In the genomic region with DNA sequence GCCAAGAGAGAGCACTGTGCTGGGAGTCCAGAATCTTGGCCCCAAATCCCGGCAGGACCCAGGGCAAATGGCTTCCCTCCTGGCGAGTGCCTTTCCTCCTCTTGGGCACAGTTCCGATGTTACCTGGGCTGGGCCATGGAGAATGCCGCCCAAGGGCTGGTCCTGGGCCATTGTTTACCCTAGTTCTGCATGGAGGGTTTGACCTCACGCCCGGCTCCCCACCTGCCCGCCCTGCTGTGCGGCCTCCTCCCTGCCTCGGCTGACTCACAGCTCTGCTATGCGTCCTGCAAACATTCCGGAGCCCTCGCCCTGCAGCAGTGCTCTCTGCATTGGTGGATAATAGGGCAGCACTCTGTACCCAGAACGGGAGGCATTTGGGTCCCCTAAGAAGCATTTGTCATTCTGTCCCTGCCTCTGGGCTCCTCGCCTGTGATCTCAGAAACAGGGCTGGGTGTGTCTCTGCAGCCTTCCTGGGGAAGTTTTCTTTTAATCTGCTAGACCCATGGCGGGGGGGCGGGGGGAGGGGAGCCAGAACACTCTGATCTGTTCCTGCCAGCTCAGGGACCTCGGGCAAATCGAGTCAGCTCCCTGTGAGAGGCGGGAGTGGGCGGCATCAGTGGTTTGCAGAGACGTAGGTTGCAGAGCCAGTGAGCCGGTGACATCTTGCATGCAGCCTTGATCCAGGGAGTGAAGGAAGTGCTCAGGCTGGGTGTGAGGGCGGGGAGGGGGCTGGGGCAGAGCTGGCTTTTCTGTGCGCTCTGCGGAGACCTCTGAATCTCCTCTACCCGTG, we compare ENCODE assay signal across 1 cellular context.
TF ChIP-seq lines count a peak whose summit lies in the region.

No MANE protein-coding gene starts in this region.

TF ChIP-seq in HepG2, 621 proteins besides CTCF, POLR2A, EP300 and RAD21 (continued from another document):
- TF ChIP-seq MIER3 (CRISPR knock-in tag; IDR thresholded peaks at IDR 0.05; ENCODE audit: borderline replicate concordance), result peak; percentile 80; the same call in 1 of the 2 replicates
- TF ChIP-seq STAT5B (CRISPR knock-in tag; IDR thresholded peaks at IDR 0.05), result no peak
- no peak for TF ChIP-seq SNAPC4 (CRISPR knock-in tag; IDR thresholded peaks at IDR 0.05)
- TF ChIP-seq CCDC6 (CRISPR knock-in tag; IDR thresholded peaks at IDR 0.05), result 0 out of 2 replicates have a peak, but pooled peaks have one; percentile 22
- no peak for TF ChIP-seq RORA (CRISPR knock-in tag; IDR thresholded peaks at IDR 0.05)
- peak; percentile 43; the same call in 1 of the 2 replicates for TF ChIP-seq BCL6 (CRISPR knock-in tag; IDR thresholded peaks at IDR 0.05)
- TF ChIP-seq ZNF775 (CRISPR knock-in tag; IDR thresholded peaks at IDR 0.05; ENCODE audit: borderline replicate concordance), result no peak
- peak; percentile 93 for TF ChIP-seq XRCC5 (optimal IDR thresholded peaks at IDR 0.05; ENCODE audit: low read length)
- TF ChIP-seq, protein P1, sequence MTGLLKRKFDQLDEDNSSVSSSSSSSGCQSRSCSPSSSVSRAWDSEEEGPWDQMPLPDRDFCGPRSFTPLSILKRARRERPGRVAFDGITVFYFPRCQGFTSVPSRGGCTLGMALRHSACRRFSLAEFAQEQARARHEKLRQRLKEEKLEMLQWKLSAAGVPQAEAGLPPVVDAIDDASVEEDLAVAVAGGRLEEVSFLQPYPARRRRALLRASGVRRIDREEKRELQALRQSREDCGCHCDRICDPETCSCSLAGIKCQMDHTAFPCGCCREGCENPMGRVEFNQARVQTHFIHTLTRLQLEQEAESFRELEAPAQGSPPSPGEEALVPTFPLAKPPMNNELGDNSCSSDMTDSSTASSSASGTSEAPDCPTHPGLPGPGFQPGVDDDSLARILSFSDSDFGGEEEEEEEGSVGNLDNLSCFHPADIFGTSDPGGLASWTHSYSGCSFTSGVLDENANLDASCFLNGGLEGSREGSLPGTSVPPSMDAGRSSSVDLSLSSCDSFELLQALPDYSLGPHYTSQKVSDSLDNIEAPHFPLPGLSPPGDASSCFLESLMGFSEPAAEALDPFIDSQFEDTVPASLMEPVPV (CRISPR knock-in tag; IDR thresholded peaks at IDR 0.05), result no peak
- TF ChIP-seq ZNF510 (CRISPR knock-in tag; IDR thresholded peaks at IDR 0.05; ENCODE audit: low read depth), result no peak
- no peak for TF ChIP-seq SP2 (CRISPR knock-in tag; IDR thresholded peaks at IDR 0.05)
- no peak for TF ChIP-seq SKI (IDR thresholded peaks at IDR 0.05; ENCODE audit: partially characterized antibody)
- no peak for TF ChIP-seq HOXD1 (CRISPR knock-in tag; IDR thresholded peaks at IDR 0.05)
- TF ChIP-seq, protein P2, sequence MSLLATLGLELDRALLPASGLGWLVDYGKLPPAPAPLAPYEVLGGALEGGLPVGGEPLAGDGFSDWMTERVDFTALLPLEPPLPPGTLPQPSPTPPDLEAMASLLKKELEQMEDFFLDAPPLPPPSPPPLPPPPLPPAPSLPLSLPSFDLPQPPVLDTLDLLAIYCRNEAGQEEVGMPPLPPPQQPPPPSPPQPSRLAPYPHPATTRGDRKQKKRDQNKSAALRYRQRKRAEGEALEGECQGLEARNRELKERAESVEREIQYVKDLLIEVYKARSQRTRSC (CRISPR knock-in tag; IDR thresholded peaks at IDR 0.05; ENCODE audit: low read depth), result no peak
- TF ChIP-seq, protein P3, sequence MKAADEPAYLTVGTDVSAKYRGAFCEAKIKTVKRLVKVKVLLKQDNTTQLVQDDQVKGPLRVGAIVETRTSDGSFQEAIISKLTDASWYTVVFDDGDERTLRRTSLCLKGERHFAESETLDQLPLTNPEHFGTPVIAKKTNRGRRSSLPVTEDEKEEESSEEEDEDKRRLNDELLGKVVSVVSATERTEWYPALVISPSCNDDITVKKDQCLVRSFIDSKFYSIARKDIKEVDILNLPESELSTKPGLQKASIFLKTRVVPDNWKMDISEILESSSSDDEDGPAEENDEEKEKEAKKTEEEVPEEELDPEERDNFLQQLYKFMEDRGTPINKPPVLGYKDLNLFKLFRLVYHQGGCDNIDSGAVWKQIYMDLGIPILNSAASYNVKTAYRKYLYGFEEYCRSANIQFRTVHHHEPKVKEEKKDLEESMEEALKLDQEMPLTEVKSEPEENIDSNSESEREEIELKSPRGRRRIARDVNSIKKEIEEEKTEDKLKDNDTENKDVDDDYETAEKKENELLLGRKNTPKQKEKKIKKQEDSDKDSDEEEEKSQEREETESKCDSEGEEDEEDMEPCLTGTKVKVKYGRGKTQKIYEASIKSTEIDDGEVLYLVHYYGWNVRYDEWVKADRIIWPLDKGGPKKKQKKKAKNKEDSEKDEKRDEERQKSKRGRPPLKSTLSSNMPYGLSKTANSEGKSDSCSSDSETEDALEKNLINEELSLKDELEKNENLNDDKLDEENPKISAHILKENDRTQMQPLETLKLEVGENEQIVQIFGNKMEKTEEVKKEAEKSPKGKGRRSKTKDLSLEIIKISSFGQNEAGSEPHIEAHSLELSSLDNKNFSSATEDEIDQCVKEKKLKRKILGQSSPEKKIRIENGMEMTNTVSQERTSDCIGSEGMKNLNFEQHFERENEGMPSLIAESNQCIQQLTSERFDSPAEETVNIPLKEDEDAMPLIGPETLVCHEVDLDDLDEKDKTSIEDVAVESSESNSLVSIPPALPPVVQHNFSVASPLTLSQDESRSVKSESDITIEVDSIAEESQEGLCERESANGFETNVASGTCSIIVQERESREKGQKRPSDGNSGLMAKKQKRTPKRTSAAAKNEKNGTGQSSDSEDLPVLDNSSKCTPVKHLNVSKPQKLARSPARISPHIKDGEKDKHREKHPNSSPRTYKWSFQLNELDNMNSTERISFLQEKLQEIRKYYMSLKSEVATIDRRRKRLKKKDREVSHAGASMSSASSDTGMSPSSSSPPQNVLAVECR (CRISPR knock-in tag; IDR thresholded peaks at IDR 0.05; ENCODE audit: borderline replicate concordance), result no peak; the same call in 1 of the 2 replicates
- no peak for TF ChIP-seq SRSF9 (IDR thresholded peaks at IDR 0.05; ENCODE audit: borderline replicate concordance, insufficient read depth, low read depth, low read length, poor library complexity, severe bottlenecking)
- TF ChIP-seq ZBTB42 (CRISPR knock-in tag; IDR thresholded peaks at IDR 0.05), result no peak
- peak; percentile 59; the same call in 1 of the 2 replicates for TF ChIP-seq ZMYM3 (CRISPR knock-in tag; IDR thresholded peaks at IDR 0.05)
- TF ChIP-seq SRY (CRISPR knock-in tag; IDR thresholded peaks at IDR 0.05), result no peak
- TF ChIP-seq KDM6A (CRISPR knock-in tag; IDR thresholded peaks at IDR 0.05; ENCODE audit: low read depth), result 0 out of 2 replicates have a peak, but pooled peaks have one; percentile 33
- TF ChIP-seq ZNF232 (CRISPR knock-in tag; IDR thresholded peaks at IDR 0.05; ENCODE audit: borderline replicate concordance), result no peak
